ENCODE assay signal across 16 cellular contexts in genomic region chr10:86959737-86960002, GRCh38. TPM values are rescaled to one million over a fixed set of nuclear protein-coding genes. Genes with fewer than 3 reads are reported as not detected.
A peak's percentile ranks its signal among the peaks of the same experiment; 100 is the strongest.
DNase-seq lines count a peak whose midpoint lies in the region; ATAC-seq, FAIRE-seq and TF ChIP-seq lines count a peak whose summit lies in the region.
"Had no signal": no experiment of that assay in that cellular context is flagged by ENCODE, and none has a peak within 500 bp of the region (broad histone marks: within the 10 kb centered on the region; RNA-seq: fewer than 3 reads in every experiment).

No MANE protein-coding gene starts in this region.

- no TSS peak for BruUV-seq in MCF 10A (replicated peaks; lab: Mats Ljungman, UMichigan)

- WGBS in upper lobe of left lung, 2 donors = 83% methylated on average over 2 of the region's 2 CpGs; no CpG with 5 or more reads in 1 of the 2 donors
- 57 to 78% methylated on average over 2 of the region's 2 CpGs for WGBS in pancreas, 2 donors

- H3K27ac Mint-ChIP-seq in MCF 10A (ENCODE audit: low read depth, unreplicated experiment) = no peak overlapping the region
- H3K27ac Mint-ChIP-seq in nephron progenitor cell = peak overlapping the region; percentile 95

- DNase-seq in breast epithelium (ENCODE audit: low spot score in 2 of 2) = no peak
- no peak for DNase-seq in MCF 10A (ENCODE audit: unreplicated experiment)
- no peak for DNase-seq in coronary artery (ENCODE audit: low spot score)
- DNase-seq in nephron progenitor cell = no peak
- DNase-seq in upper lobe of left lung = no peak
- DNase-seq in NCI-H82 (lab: John Stamatoyannopoulos, UW) = no peak
- DNase-seq in pancreas = no peak
- DNase-seq in cortex of kidney (lab: John Stamatoyannopoulos, UW) = no peak
- DNase-seq: activated CD8-positive, alpha-beta memory T cell treated with anti-CD3 and anti-CD28 coated beads, Interleukin-2, amount 50 U/mL, for 4 hours; COR-L47; effector CD4-positive, alpha-beta T cell; midbrain; NCI-H1092 had no signal

- H3K4me1 Mint-ChIP-seq in MCF 10A (ENCODE audit: insufficient read depth, unreplicated experiment) (peaks cover 12% of the 10 kb centered on the region), nephron progenitor cell (peaks cover 66% of the 10 kb centered on the region)

- no peak for TF ChIP-seq EP300 in upper lobe of left lung (IDR thresholded peaks at IDR 0.05)

- H3K27me3 ChIP-seq in breast epithelium = no peaks in the 10 kb centered on the region
- no peaks in the 10 kb centered on the region for H3K27me3 ChIP-seq in upper lobe of left lung
- H3K27me3 ChIP-seq in pancreas = no peaks in the 10 kb centered on the region

- no peaks in the 10 kb centered on the region for H3K9me3 Mint-ChIP-seq in MCF 10A (ENCODE audit: unreplicated experiment)
- H3K9me3 Mint-ChIP-seq in nephron progenitor cell = no peaks in the 10 kb centered on the region

- POLR2A ChIA-PET in MCF 10A (lab: Yijun Ruan, JAX) = interaction anchor here (0.5 to 2.0 kb wide), 3 partner anchors 10 to 19 kb away, joined by 3 to 43 read pairs (median 3); partner anchors contain the start of gene ADIRF

- H3K27ac ChIP-seq in breast epithelium (peak overlapping the region; percentile 85 to 94), coronary artery (peak overlapping the region; percentile 93 to 94), upper lobe of left lung (peak overlapping the region; percentile 81 to 90 (median 85)), pancreas (no peak overlapping the region)

- peaks cover 14 to 16% of the 10 kb centered on the region in 2 donors for H3K4me1 ChIP-seq in breast epithelium
- peaks cover 21 to 54% (median 40%) of the 10 kb centered on the region in 4 donors for H3K4me1 ChIP-seq in upper lobe of left lung
- H3K4me1 ChIP-seq in pancreas = no peaks in the 10 kb centered on the region

- H3K27me3 Mint-ChIP-seq in MCF 10A (ENCODE audit: insufficient read depth, unreplicated experiment) (no peaks in the 10 kb centered on the region), nephron progenitor cell (ENCODE audit: low read depth, poor library complexity) (no peaks in the 10 kb centered on the region)

- H3K36me3 Mint-ChIP-seq in MCF 10A (ENCODE audit: insufficient read depth, unreplicated experiment) = no peaks in the 10 kb centered on the region
- H3K36me3 Mint-ChIP-seq in nephron progenitor cell (ENCODE audit: low read depth) = no peaks in the 10 kb centered on the region

- H3K9me3 ChIP-seq in breast epithelium (no peaks in the 10 kb centered on the region), upper lobe of left lung (no peaks in the 10 kb centered on the region), pancreas (no peaks in the 10 kb centered on the region)

- H3K4me3 ChIP-seq in breast epithelium (peak overlapping the region; percentile 7 to 60 (median 45)), coronary artery (peak overlapping the region; percentile 66), upper lobe of left lung (no peak overlapping the region), pancreas (no peak overlapping the region)

- no peaks in the 10 kb centered on the region for H3K36me3 ChIP-seq in breast epithelium
- no peaks in the 10 kb centered on the region for H3K36me3 ChIP-seq in upper lobe of left lung
- no peaks in the 10 kb centered on the region for H3K36me3 ChIP-seq in pancreas
- H3K36me3 ChIP-seq: WERI-Rb-1 had no signal

- CTCF ChIA-PET in MCF 10A (lab: Yijun Ruan, JAX) = interaction anchor here (0.8 to 3.5 kb wide), 4 partner anchors 8 to 22 kb away, joined by 4 to 22 read pairs (median 12); partner anchors contain the start of gene ADIRF

- TF ChIP-seq POLR2A in breast epithelium (IDR thresholded peaks at IDR 0.05) (no peak), upper lobe of left lung (IDR thresholded peaks at IDR 0.05) (no peak)

- H3K4me3 Mint-ChIP-seq in MCF 10A (ENCODE audit: unreplicated experiment) (no peak overlapping the region), nephron progenitor cell (peak overlapping the region; percentile 58)

- no peak for TF ChIP-seq CTCF in breast epithelium (IDR thresholded peaks at IDR 0.05)
- TF ChIP-seq CTCF in MCF 10A (IDR thresholded peaks at IDR 0.05; ENCODE audit: unreplicated experiment) = no peak
- TF ChIP-seq CTCF in coronary artery (IDR thresholded peaks at IDR 0.05) = no peak
- no peak for TF ChIP-seq CTCF in nephron progenitor cell (IDR thresholded peaks at IDR 0.05)
- no peak for TF ChIP-seq CTCF in upper lobe of left lung (IDR thresholded peaks at IDR 0.05)
- TF ChIP-seq CTCF in pancreas (IDR thresholded peaks at IDR 0.05) = no peak

- ATAC-seq in upper lobe of left lung (ENCODE audit: low FRiP score in 2 of 2) (no peak), pancreas (no peak)

- FAIRE-seq in pancreas (lab: Jason Lieb, UNC) = no peak
- FAIRE-seq: A204.1 had no signal

- intact Hi-C loops in breast epithelium (cut with DNase I; ENCODE audit: low total_unique reads) (no loop called here), MCF 10A (cut with micrococcal nuclease) (no loop called here), pancreas (cut with DNase I) (loop anchor here in 1 of 3 donors (5.0 kb wide), 1 partner anchor 267 kb away; no protein-coding TSS in a partner anchor)

RNA-seq across cellular contexts. Expression of gene SNCG, which starts 1.3 kb away (rescaled TPM):
- 100 to 1,000 TPM in 1 of 3 donors, 10 to 100 TPM in 2; 52.1 to 255 (median 53.7) TPM for total RNA-seq in breast epithelium
- total RNA-seq in MCF 10A (2022) = 4.2 and 7.3 TPM in 2 replicates
- 10 to 100 TPM in 1 of 6 donors, 1 to 10 TPM in 4, not detected in 1; 2.9 to 24.7 (median 6.4) TPM for total RNA-seq in upper lobe of left lung
- total RNA-seq in pancreas = 1 to 10 TPM; 1.2 to 3.0 (median 1.7) TPM
- polyA plus RNA-seq in pancreas = 10 to 100 TPM; 20.2 to 20.3 TPM
- total RNA-seq: SK-MEL-5 had no signal

RNA-seq across cellular contexts. Expression of gene MMRN2, which starts 2.3 kb away (rescaled TPM):
- 10 to 100 TPM; 23.0 to 60.3 (median 32.6) TPM for total RNA-seq in breast epithelium
- total RNA-seq in MCF 10A (2022) = 1.4 and 1.5 TPM in 2 replicates
- total RNA-seq in upper lobe of left lung = 10 to 100 TPM; 18.8 to 76.8 (median 31.3) TPM
- 1 to 10 TPM; 3.4 to 7.4 (median 5.1) TPM for total RNA-seq in pancreas
- polyA plus RNA-seq in pancreas = 1 to 10 TPM; 3.2 to 5.2 TPM

RNA-seq across cellular contexts. Expression of gene ADIRF, which starts 8.6 kb away (rescaled TPM):
- total RNA-seq in breast epithelium (1,000 to 10,000 TPM in 1 of 3 donors, 100 to 1,000 TPM in 2; 204 to 1,074 (median 288) TPM), MCF 10A (2022) (60.3 and 89.0 TPM in 2 replicates), upper lobe of left lung (100 to 1,000 TPM in 5 of 6 donors, 10 to 100 TPM in 1; 51.3 to 202 (median 164) TPM), pancreas (10 to 100 TPM in 4 of 6 donors, 1 to 10 TPM in 2; 7.0 to 16.5 (median 10.5) TPM)
- polyA plus RNA-seq in pancreas = 100 to 1,000 TPM in 1 of 2 donors, 10 to 100 TPM in 1; 84.9 to 111 TPM
- total RNA-seq: SK-MEL-5 had no signal

Comparison
In these comparisons a context has a peak if more than half of its experiments do, and no peak if none do; other contexts are left out.
1. H3K27ac ChIP-seq: peak in breast epithelium (2 of 2), coronary artery (2 of 2) and upper lobe of left lung (4 of 4); none in pancreas (0 of 4).
2. H3K4me3 ChIP-seq: peak in breast epithelium (3 of 3) and coronary artery (single experiment); none in upper lobe of left lung (0 of 4) and pancreas (0 of 4).